ENCODE assay signal across 1 cellular context in the genomic region with DNA sequence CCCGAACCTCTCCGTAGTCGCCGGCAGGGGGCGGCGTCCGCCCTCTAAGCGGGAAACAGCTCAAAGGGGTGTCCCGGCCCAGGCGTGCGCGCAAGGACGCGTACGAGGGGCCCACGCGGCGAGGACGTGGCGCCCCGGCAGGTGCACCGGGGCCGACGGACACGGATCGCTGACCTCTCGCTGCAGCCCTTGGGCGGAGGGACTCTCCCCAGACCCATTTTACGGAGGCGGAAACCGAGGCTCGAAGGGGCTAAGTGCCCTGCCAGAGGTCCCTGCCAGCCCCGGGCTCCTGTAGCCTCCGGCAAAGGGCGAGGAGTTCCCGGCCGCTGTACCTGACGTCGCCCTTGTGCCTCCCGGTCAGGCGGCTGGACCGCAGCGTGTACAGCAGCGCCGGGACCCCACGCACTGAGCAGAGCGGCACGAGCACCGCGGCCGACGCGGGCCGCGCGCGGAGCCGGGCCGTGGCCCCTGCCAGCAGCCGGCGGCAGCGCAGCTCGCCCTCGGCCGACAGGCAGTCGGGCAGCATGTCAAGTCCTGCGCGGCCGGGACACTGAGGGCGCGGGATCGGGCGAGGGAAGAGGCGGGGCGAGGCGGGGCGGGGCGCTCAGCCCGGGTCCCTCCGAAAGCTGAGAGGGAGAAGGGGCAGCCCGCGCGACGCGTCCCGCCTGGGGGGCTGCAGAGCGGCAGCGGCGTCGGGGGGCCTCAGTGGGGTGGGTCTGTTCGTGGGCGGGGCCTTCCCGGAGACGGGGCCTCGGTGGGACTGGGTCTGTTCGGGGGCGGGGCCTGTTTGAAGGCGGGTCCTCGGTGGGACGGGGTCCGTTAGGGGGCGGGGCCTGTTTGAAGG.
TF ChIP-seq lines count a peak whose summit lies in the region.

A gene with protein sequence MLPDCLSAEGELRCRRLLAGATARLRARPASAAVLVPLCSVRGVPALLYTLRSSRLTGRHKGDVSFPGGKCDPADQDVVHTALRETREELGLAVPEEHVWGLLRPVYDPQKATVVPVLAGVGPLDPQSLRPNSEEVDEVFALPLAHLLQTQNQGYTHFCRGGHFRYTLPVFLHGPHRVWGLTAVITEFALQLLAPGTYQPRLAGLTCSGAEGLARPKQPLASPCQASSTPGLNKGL (minus strand): TSS at position 552 of the 844 bp plus-strand sequence. CDS start 26 bp downstream, at position 526.

TF ChIP-seq in HepG2, 621 proteins besides CTCF, POLR2A, EP300 and RAD21 (continued from another document and continues in another):
- TF ChIP-seq, protein P1, sequence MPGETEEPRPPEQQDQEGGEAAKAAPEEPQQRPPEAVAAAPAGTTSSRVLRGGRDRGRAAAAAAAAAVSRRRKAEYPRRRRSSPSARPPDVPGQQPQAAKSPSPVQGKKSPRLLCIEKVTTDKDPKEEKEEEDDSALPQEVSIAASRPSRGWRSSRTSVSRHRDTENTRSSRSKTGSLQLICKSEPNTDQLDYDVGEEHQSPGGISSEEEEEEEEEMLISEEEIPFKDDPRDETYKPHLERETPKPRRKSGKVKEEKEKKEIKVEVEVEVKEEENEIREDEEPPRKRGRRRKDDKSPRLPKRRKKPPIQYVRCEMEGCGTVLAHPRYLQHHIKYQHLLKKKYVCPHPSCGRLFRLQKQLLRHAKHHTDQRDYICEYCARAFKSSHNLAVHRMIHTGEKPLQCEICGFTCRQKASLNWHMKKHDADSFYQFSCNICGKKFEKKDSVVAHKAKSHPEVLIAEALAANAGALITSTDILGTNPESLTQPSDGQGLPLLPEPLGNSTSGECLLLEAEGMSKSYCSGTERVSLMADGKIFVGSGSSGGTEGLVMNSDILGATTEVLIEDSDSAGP (CRISPR knock-in tag; IDR thresholded peaks at IDR 0.05; ENCODE audit: borderline replicate concordance): peak; percentile 79
- TF ChIP-seq RBM22 (optimal IDR thresholded peaks at IDR 0.05; ENCODE audit: low read length) (no peak), ZEB1 (IDR thresholded peaks at IDR 0.05; ENCODE audit: insufficient replicate concordance, low read depth) (no peak), SOX6 (IDR thresholded peaks at IDR 0.05) (no peak), SOX6 (CRISPR knock-in tag; IDR thresholded peaks at IDR 0.05) (peak; percentile 32; the same call in 1 of the 2 replicates), ADNP (CRISPR knock-in tag; IDR thresholded peaks at IDR 0.05) (peak; percentile 91), KLF9 (CRISPR knock-in tag; IDR thresholded peaks at IDR 0.05; ENCODE audit: low read depth) (no peak), RFXANK (CRISPR knock-in tag; IDR thresholded peaks at IDR 0.05) (no peak), ZFAT (CRISPR knock-in tag; conservative IDR thresholded peaks at IDR 0.05) (no peak), ATF7 (IDR thresholded peaks at IDR 0.05) (no peak), ATF7 (CRISPR knock-in tag; IDR thresholded peaks at IDR 0.05) (peak; percentile 56; the same call in 1 of the 2 replicates), MIER3 (CRISPR knock-in tag; IDR thresholded peaks at IDR 0.05; ENCODE audit: borderline replicate concordance) (no peak; the same call in 1 of the 2 replicates), ZNF678 (CRISPR knock-in tag; IDR thresholded peaks at IDR 0.05) (peak; percentile 85; the same call in 1 of the 2 replicates), XRCC5 (optimal IDR thresholded peaks at IDR 0.05; ENCODE audit: low read length) (peak; percentile 75), PAWR (CRISPR knock-in tag; IDR thresholded peaks at IDR 0.05; ENCODE audit: borderline replicate concordance) (0 out of 2 replicates have a peak, but pooled peaks have one; percentile 46), HOXA7 (CRISPR knock-in tag; IDR thresholded peaks at IDR 0.05) (no peak), ZNF670 (CRISPR knock-in tag; IDR thresholded peaks at IDR 0.05; ENCODE audit: borderline replicate concordance) (no peak), ZNF75D (CRISPR knock-in tag; IDR thresholded peaks at IDR 0.05; ENCODE audit: borderline replicate concordance) (no peak), EZH2 (conservative IDR thresholded peaks at IDR 0.05; ENCODE audit: low read depth, low read length) (no peak), ZNF432 (CRISPR knock-in tag; IDR thresholded peaks at IDR 0.05; ENCODE audit: borderline replicate concordance) (no peak)
- TF ChIP-seq, protein P2, sequence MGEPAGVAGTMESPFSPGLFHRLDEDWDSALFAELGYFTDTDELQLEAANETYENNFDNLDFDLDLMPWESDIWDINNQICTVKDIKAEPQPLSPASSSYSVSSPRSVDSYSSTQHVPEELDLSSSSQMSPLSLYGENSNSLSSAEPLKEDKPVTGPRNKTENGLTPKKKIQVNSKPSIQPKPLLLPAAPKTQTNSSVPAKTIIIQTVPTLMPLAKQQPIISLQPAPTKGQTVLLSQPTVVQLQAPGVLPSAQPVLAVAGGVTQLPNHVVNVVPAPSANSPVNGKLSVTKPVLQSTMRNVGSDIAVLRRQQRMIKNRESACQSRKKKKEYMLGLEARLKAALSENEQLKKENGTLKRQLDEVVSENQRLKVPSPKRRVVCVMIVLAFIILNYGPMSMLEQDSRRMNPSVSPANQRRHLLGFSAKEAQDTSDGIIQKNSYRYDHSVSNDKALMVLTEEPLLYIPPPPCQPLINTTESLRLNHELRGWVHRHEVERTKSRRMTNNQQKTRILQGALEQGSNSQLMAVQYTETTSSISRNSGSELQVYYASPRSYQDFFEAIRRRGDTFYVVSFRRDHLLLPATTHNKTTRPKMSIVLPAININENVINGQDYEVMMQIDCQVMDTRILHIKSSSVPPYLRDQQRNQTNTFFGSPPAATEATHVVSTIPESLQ (CRISPR knock-in tag; conservative IDR thresholded peaks at IDR 0.05): no peak
- TF ChIP-seq, protein P3, sequence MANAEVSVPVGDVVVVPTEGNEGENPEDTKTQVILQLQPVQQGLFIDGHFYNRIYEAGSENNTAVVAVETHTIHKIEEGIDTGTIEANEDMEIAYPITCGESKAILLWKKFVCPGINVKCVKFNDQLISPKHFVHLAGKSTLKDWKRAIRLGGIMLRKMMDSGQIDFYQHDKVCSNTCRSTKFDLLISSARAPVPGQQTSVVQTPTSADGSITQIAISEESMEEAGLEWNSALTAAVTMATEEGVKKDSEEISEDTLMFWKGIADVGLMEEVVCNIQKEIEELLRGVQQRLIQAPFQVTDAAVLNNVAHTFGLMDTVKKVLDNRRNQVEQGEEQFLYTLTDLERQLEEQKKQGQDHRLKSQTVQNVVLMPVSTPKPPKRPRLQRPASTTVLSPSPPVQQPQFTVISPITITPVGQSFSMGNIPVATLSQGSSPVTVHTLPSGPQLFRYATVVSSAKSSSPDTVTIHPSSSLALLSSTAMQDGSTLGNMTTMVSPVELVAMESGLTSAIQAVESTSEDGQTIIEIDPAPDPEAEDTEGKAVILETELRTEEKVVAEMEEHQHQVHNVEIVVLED (CRISPR knock-in tag; IDR thresholded peaks at IDR 0.05; ENCODE audit: borderline replicate concordance): peak; percentile 66; the same call in 1 of the 2 replicates
- TF ChIP-seq, protein P4, sequence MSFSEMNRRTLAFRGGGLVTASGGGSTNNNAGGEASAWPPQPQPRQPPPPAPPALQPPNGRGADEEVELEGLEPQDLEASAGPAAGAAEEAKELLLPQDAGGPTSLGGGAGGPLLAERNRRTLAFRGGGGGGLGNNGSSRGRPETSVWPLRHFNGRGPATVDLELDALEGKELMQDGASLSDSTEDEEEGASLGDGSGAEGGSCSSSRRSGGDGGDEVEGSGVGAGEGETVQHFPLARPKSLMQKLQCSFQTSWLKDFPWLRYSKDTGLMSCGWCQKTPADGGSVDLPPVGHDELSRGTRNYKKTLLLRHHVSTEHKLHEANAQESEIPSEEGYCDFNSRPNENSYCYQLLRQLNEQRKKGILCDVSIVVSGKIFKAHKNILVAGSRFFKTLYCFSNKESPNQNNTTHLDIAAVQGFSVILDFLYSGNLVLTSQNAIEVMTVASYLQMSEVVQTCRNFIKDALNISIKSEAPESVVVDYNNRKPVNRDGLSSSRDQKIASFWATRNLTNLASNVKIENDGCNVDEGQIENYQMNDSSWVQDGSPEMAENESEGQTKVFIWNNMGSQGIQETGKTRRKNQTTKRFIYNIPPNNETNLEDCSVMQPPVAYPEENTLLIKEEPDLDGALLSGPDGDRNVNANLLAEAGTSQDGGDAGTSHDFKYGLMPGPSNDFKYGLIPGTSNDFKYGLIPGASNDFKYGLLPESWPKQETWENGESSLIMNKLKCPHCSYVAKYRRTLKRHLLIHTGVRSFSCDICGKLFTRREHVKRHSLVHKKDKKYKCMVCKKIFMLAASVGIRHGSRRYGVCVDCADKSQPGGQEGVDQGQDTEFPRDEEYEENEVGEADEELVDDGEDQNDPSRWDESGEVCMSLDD (CRISPR knock-in tag; IDR thresholded peaks at IDR 0.05; ENCODE audit: borderline replicate concordance): no peak; the same call in 1 of the 2 replicates
- TF ChIP-seq, protein P5, sequence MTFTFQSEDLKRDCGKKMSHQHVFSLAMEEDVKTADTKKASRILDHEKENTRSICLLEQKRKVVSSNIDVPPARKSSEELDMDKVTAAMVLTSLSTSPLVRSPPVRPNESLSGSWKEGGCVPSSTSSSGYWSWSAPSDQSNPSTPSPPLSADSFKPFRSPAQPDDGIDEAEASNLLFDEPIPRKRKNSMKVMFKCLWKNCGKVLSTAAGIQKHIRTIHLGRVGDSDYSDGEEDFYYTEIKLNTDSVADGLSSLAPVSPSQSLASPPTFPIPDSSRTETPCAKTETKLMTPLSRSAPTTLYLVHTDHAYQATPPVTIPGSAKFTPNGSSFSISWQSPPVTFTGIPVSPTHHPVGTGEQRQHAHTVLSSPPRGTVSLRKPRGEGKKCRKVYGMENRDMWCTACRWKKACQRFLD (CRISPR knock-in tag; IDR thresholded peaks at IDR 0.05; ENCODE audit: borderline replicate concordance): no peak
- TF ChIP-seq, protein P6, sequence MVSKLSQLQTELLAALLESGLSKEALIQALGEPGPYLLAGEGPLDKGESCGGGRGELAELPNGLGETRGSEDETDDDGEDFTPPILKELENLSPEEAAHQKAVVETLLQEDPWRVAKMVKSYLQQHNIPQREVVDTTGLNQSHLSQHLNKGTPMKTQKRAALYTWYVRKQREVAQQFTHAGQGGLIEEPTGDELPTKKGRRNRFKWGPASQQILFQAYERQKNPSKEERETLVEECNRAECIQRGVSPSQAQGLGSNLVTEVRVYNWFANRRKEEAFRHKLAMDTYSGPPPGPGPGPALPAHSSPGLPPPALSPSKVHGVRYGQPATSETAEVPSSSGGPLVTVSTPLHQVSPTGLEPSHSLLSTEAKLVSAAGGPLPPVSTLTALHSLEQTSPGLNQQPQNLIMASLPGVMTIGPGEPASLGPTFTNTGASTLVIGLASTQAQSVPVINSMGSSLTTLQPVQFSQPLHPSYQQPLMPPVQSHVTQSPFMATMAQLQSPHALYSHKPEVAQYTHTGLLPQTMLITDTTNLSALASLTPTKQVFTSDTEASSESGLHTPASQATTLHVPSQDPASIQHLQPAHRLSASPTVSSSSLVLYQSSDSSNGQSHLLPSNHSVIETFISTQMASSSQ (IDR thresholded peaks at IDR 0.05; ENCODE audit: low read depth): no peak
- TF ChIP-seq, protein P6 (CRISPR knock-in tag; IDR thresholded peaks at IDR 0.05; ENCODE audit: borderline replicate concordance): peak; percentile 30; the same call in 1 of the 2 replicates
